ENCODE assay signal across 8 cellular contexts in the genomic region with DNA sequence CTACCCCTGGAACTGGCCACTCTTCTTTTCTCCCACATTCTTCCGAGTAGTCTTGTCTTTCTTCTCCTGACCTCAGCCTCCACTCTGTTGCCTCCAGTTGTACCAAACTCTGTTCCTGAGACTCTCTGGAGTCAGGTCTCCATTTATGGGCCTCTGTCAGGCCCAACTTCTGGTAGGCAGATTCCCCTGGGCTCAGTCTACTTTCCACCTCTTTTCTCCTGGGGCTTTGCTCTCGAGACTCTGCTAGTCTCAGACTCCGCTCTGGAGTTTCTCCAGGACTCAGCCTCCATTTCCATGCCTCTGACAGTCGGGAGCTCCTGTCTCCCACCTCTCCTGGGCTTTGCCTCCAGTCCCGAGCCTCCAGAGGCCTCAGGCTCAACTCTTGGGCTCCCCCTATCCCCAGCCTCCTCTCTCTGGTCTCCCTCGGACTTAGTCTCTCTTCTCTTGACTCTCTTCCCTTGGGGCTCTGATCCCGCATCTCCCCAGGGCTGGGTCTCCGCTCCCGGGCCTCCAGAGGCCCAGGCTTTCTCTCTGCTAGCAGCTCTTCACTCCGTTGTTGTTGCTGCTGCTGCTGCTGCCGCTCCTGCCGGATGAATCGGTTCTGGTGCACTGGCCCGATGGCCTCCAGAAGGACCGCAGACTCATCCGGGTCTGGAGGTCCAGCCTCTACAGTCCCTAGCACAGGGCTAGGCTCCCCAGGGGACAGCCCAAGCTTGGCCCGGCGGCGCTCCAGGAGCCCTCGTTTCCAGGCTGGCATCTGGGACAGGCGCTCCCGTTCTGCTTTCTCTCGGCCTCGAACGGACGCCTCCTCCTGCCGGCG. TPM values are rescaled to one million over a fixed set of nuclear protein-coding genes. Genes with fewer than 3 reads are reported as not detected.
DNase-seq lines count a peak whose midpoint lies in the region; ATAC-seq and TF ChIP-seq lines count a peak whose summit lies in the region.

No MANE protein-coding gene starts in this region.

- H3K9me3 Mint-ChIP-seq in activated CD4-positive, alpha-beta T cell treated with anti-CD3 and anti-CD28 coated beads for 36 hours (ENCODE audit: low read depth): no peaks in the 10 kb centered on the region

- H3K27me3 Mint-ChIP-seq in activated CD4-positive, alpha-beta T cell treated with anti-CD3 and anti-CD28 coated beads for 36 hours: no peaks in the 10 kb centered on the region

- peak; percentile 59 for DNase-seq in activated CD4-positive, alpha-beta T cell treated with anti-CD3 and anti-CD28 coated beads for 36 hours
- no peak for DNase-seq in activated CD4-positive, alpha-beta T cell treated with anti-CD3 and anti-CD28 coated beads for 1 hour
- DNase-seq in SW 1271 (lab: John Stamatoyannopoulos, UW) (peak; percentile 40 to 42), epithelial cell of prostate (ENCODE audit: low read depth, low spot score) (no peak), ovary (peak in 2 of 5 donors; percentile 50 to 52), NCI-H524 (lab: John Stamatoyannopoulos, UW) (no peak), hippocampal formation (lab: John Stamatoyannopoulos, UW) (no peak), NCI-H1417 treated with DMSO at 0.1 percent for 48 hours (lab: John Stamatoyannopoulos, UW) (no peak)

- H3K4me1 Mint-ChIP-seq in activated CD4-positive, alpha-beta T cell treated with anti-CD3 and anti-CD28 coated beads for 36 hours: peaks cover 36% of the 10 kb centered on the region

- WGBS in ovary, 3 donors: 43 to 53% (median 48%) methylated on average over 28 of the region's 28 CpGs

- peak overlapping the region; percentile 100 for H3K4me3 Mint-ChIP-seq in activated CD4-positive, alpha-beta T cell treated with anti-CD3 and anti-CD28 coated beads for 36 hours

- ATAC-seq in activated CD4-positive, alpha-beta T cell treated with anti-CD3 and anti-CD28 coated beads for 36 hours: no peak

- intact Hi-C loops in activated CD4-positive, alpha-beta T cell treated with anti-CD3 and anti-CD28 coated beads for 36 hours (cut with DNase I, micrococcal nuclease): loop anchor here in 1 of 2 experiments (10.0 kb wide), 2 partner anchors 361 to 621 kb away; partner anchors contain the start of genes POLR1H, PPP1R11 and TRIM39
- intact Hi-C loops in ovary (cut with DNase I): loop anchor here in 3 of 4 donors (5.0 to 10.0 kb wide), 2 partner anchors 68 to 199 kb away; partner anchors contain the start of genes DDR1 (in 2 of the 3), MRPS18B (in 1 of the 3) and PPP1R10 (in 1 of the 3)

- TF ChIP-seq EP300 in ovary (IDR thresholded peaks at IDR 0.05): no peak

- no peaks in the 10 kb centered on the region for H3K9me3 ChIP-seq in ovary

- peak overlapping the region; percentile 89 for H3K27ac Mint-ChIP-seq in activated CD4-positive, alpha-beta T cell treated with anti-CD3 and anti-CD28 coated beads for 36 hours

- H3K36me3 Mint-ChIP-seq in activated CD4-positive, alpha-beta T cell treated with anti-CD3 and anti-CD28 coated beads for 36 hours (ENCODE audit: low read depth): peaks cover 70% of the 10 kb centered on the region

- H3K4me1 ChIP-seq in ovary (ENCODE audit: insufficient read depth): peaks cover 11% of the 10 kb centered on the region

- POLR2A ChIA-PET in activated CD4-positive, alpha-beta T cell treated with anti-CD3 and anti-CD28 coated beads for 36 hours (lab: Charles Lee): interaction anchor here (0.8 to 1.2 kb wide), 2 partner anchors 32 to 68 kb away, joined by 3 to 4 read pairs; partner anchors contain the start of genes MDC1, MRPS18B and PPP1R10

- no peak for TF ChIP-seq CTCF in ovary (IDR thresholded peaks at IDR 0.05)

- peak overlapping the region; percentile 98 for H3K27ac ChIP-seq in epithelial cell of prostate
- H3K27ac ChIP-seq in ovary: peak overlapping the region; percentile 95 to 96

- H3K27me3 ChIP-seq in ovary: no peaks in the 10 kb centered on the region

- no peaks in the 10 kb centered on the region for H3K36me3 ChIP-seq in ovary

- H3K4me3 ChIP-seq in ovary: peak overlapping the region; percentile 54

- no peak for TF ChIP-seq POLR2A in ovary (IDR thresholded peaks at IDR 0.05)

- CTCF ChIA-PET in activated CD4-positive, alpha-beta T cell treated with anti-CD3 and anti-CD28 coated beads for 36 hours (lab: Charles Lee): interaction anchor here (0.9 to 2.4 kb wide), 5 partner anchors 32 to 143 kb away, joined by 3 to 11 read pairs (median 5); partner anchors contain the start of gene MDC1

RNA-seq across cellular contexts. Expression of gene PPP1R18, which starts 1.1 kb away (rescaled TPM):
- 100 to 1,000 TPM; 145 to 186 TPM for total RNA-seq in activated CD4-positive, alpha-beta T cell treated with anti-CD3 and anti-CD28 coated beads for 36 hours
- total RNA-seq in ovary: 10 to 100 TPM; 14.7 to 86.4 (median 56.0) TPM
- 10 to 100 TPM; 51.0 to 95.9 TPM for polyA plus RNA-seq in ovary

RNA-seq across cellular contexts. Expression of gene NRM, which starts 5.4 kb away (rescaled TPM):
- 10 to 100 TPM; 25.8 to 36.4 TPM for total RNA-seq in activated CD4-positive, alpha-beta T cell treated with anti-CD3 and anti-CD28 coated beads for 36 hours
- 10 to 100 TPM in 5 of 7 donors, 1 to 10 TPM in 2; 3.4 to 23.2 (median 15.3) TPM for total RNA-seq in ovary
- polyA plus RNA-seq in ovary: 10 to 100 TPM; 15.3 to 15.4 TPM

RNA-seq across cellular contexts. Expression of gene DHX16, which starts 12.6 kb away (rescaled TPM):
- total RNA-seq in activated CD4-positive, alpha-beta T cell treated with anti-CD3 and anti-CD28 coated beads for 36 hours: 10 to 100 TPM; 34.5 to 36.7 TPM
- 10 to 100 TPM; 18.0 to 27.4 (median 22.5) TPM for total RNA-seq in ovary
- polyA plus RNA-seq in ovary: 10 to 100 TPM; 19.3 to 27.4 TPM

RNA-seq across cellular contexts. Expression of gene MDC1, which starts 31.7 kb away (rescaled TPM):
- total RNA-seq in activated CD4-positive, alpha-beta T cell treated with anti-CD3 and anti-CD28 coated beads for 36 hours: 100 to 1,000 TPM in 1 of 2 experiments, 10 to 100 TPM in 1; 92.0 to 101 TPM
- 10 to 100 TPM; 13.1 to 62.5 (median 43.9) TPM for total RNA-seq in ovary
- polyA plus RNA-seq in ovary: 10 to 100 TPM; 20.1 to 39.0 TPM

RNA-seq across cellular contexts. Expression of gene TUBB, which starts 34.8 kb away (rescaled TPM):
- 1,000 to 10,000 TPM; 1,569 to 1,746 TPM for total RNA-seq in activated CD4-positive, alpha-beta T cell treated with anti-CD3 and anti-CD28 coated beads for 36 hours
- 100 to 1,000 TPM; 242 to 697 (median 630) TPM for total RNA-seq in ovary
- 100 to 1,000 TPM; 370 to 772 TPM for polyA plus RNA-seq in ovary

Comparison
In these comparisons a context has a peak if more than half of its experiments do, and no peak if none do; other contexts are left out.
1. DNase-seq: peak in activated CD4-positive, alpha-beta T cell treated with anti-CD3 and anti-CD28 coated beads for 36 hours (single experiment) and SW 1271 (2 of 2); none in activated CD4-positive, alpha-beta T cell treated with anti-CD3 and anti-CD28 coated beads for 1 hour (single experiment), epithelial cell of prostate (single experiment), NCI-H524 (0 of 2), hippocampal formation (0 of 2) and NCI-H1417 treated with DMSO at 0.1 percent for 48 hours (single experiment).